ENCODE assay signal across 1 cellular context in genomic region chr14:36768638-36769337, GRCh38.
TF ChIP-seq lines count a peak whose summit lies in the region.

No MANE protein-coding gene starts in this region.

TF ChIP-seq in H1, 55 proteins besides CTCF, POLR2A, EP300 and RAD21:
- TF ChIP-seq CEBPB (IDR thresholded peaks at IDR 0.05; ENCODE audit: low read depth, low read length), result 0 out of 2 replicates have a peak, but pooled peaks have one; percentile 1
- no peak for TF ChIP-seq CREB1 (IDR thresholded peaks at IDR 0.05)
